12 cellular contexts compared by ENCODE assay signal in genomic region chr1:173411835-173412742, GRCh38.
DNase-seq lines count a peak whose midpoint lies in the region; ATAC-seq and TF ChIP-seq lines count a peak whose summit lies in the region.
"Had no signal": no experiment of that assay in that cellular context is flagged by ENCODE, and none has a peak within 500 bp of the region (broad histone marks: within the 10 kb centered on the region; RNA-seq: fewer than 3 reads in every experiment).

No MANE protein-coding gene starts in this region.

- H3K27ac ChIP-seq in foreskin keratinocyte: no peak overlapping the region
- H3K27ac ChIP-seq: vagina had no signal

- no peaks in the 10 kb centered on the region for H3K4me1 ChIP-seq in foreskin keratinocyte
- H3K4me1 ChIP-seq: vagina had no signal

- peak; percentile 52 for ATAC-seq in SK-N-SH treated with all-trans-retinoic acid at 6 μM for 48 hours
- ATAC-seq in GM21367 (IDR thresholded peaks at IDR 0.05; ENCODE audit: unreplicated experiment): no peak
- ATAC-seq in foreskin keratinocyte: no peak
- ATAC-seq in GM18867 (IDR thresholded peaks at IDR 0.05; ENCODE audit: unreplicated experiment): no peak
- ATAC-seq: activated CD4-positive, CD25-positive, alpha-beta regulatory T cell treated with anti-CD3 and anti-CD28 coated beads, Interleukin-2, amount 50 U/mL, for 24 hours; Right ventricle myocardium inferior; sciatic nerve had no signal

- no peak for TF ChIP-seq CTCF in foreskin keratinocyte (conservative IDR thresholded peaks at IDR 0.05)

- DNase-seq in H4 (ENCODE audit: low spot score) (peak; percentile 53), fibroblast of the conjunctiva (ENCODE audit: low read depth) (peak; percentile 55), stromal cell of bone marrow (ENCODE audit: low read depth) (peak; percentile 66), foreskin keratinocyte (no peak)
- DNase-seq: NCI-H2107 had no signal

- no peaks in the 10 kb centered on the region for H3K27me3 ChIP-seq in foreskin keratinocyte
- H3K27me3 ChIP-seq: vagina had no signal

TF ChIP-seq in SK-N-SH treated with all-trans-retinoic acid at 6 μM for 48 hours, 23 proteins besides CTCF, POLR2A, EP300 and RAD21:
- TF ChIP-seq ESRRG (CRISPR knock-in tag; IDR thresholded peaks at IDR 0.05) (no peak), POU6F1 (CRISPR knock-in tag; IDR thresholded peaks at IDR 0.05; ENCODE audit: borderline replicate concordance, low read depth) (no peak), BACH2 (CRISPR knock-in tag; IDR thresholded peaks at IDR 0.05; ENCODE audit: borderline replicate concordance) (no peak), ZC3H10 (CRISPR knock-in tag; IDR thresholded peaks at IDR 0.05) (no peak), ZNF565 (CRISPR knock-in tag; conservative IDR thresholded peaks at IDR 0.05; ENCODE audit: low read depth) (no peak), ZNF8 (CRISPR knock-in tag; IDR thresholded peaks at IDR 0.05) (no peak), TCF4 (CRISPR knock-in tag; IDR thresholded peaks at IDR 0.05; ENCODE audit: borderline replicate concordance) (no peak), ARNTL (CRISPR knock-in tag; IDR thresholded peaks at IDR 0.05; ENCODE audit: borderline replicate concordance, low read depth) (no peak), ZFP30 (CRISPR knock-in tag; IDR thresholded peaks at IDR 0.05) (no peak), SNAI2 (CRISPR knock-in tag; IDR thresholded peaks at IDR 0.05) (no peak), GLIS3 (CRISPR knock-in tag; IDR thresholded peaks at IDR 0.05) (no peak)
TF ChIP-seq in SK-N-SH treated with all-trans-retinoic acid at 6 μM for 48 hours: peak in this region for 0.

Comparison
In these comparisons a context has a peak if more than half of its experiments do, and no peak if none do; other contexts are left out.
1. DNase-seq: peak in H4 (single experiment), fibroblast of the conjunctiva (single experiment) and stromal cell of bone marrow (single experiment); none in foreskin keratinocyte (0 of 2).